ENCODE assay signal across 1 cellular context in genomic region chr6:122620902-122621301, GRCh38.
TF ChIP-seq lines count a peak whose summit lies in the region.

No MANE protein-coding gene starts in this region.

TF ChIP-seq in HEK293, 187 proteins besides CTCF, POLR2A, EP300 and RAD21 (continued from another document):
- TF ChIP-seq PRDM2 (tag by site-specific recombination; IDR thresholded peaks at IDR 0.05; ENCODE audit: borderline replicate concordance): no peak
- 0 out of 2 replicates have a peak, but pooled peaks have one; percentile 18 for TF ChIP-seq HIC1 (tag by site-specific recombination; IDR thresholded peaks at IDR 0.05)
- TF ChIP-seq ZNF621 (tag by site-specific recombination; IDR thresholded peaks at IDR 0.05): no peak
- peak; percentile 75 for TF ChIP-seq PRDM6 (tag by site-specific recombination; IDR thresholded peaks at IDR 0.05)
- TF ChIP-seq ZXDB (tag by site-specific recombination; IDR thresholded peaks at IDR 0.05): peak; percentile 20; the same call in 1 of the 2 replicates
- no peak for TF ChIP-seq TRIM28 (IDR thresholded peaks at IDR 0.05; ENCODE audit: borderline replicate concordance, low read length)
- TF ChIP-seq ZNF366 (tag by site-specific recombination; conservative IDR thresholded peaks at IDR 0.05): peak; percentile 71
- TF ChIP-seq ZFP37 (tag by site-specific recombination; IDR thresholded peaks at IDR 0.05): no peak
- 0 out of 2 replicates have a peak, but pooled peaks have one; percentile 6 for TF ChIP-seq KLF8 (tag by site-specific recombination; IDR thresholded peaks at IDR 0.05)
- TF ChIP-seq ZSCAN23 (tag by site-specific recombination; IDR thresholded peaks at IDR 0.05): no peak
- no peak for TF ChIP-seq ZSCAN4 (tag by site-specific recombination; IDR thresholded peaks at IDR 0.05)
- TF ChIP-seq MZF1 (tag by site-specific recombination; IDR thresholded peaks at IDR 0.05; ENCODE audit: borderline replicate concordance): no peak
- TF ChIP-seq ZNF266 (tag by site-specific recombination; IDR thresholded peaks at IDR 0.05; ENCODE audit: low read depth): no peak
- TF ChIP-seq ZNF571 (tag by site-specific recombination; IDR thresholded peaks at IDR 0.05): no peak
- no peak for TF ChIP-seq ZNF76 (tag by site-specific recombination; IDR thresholded peaks at IDR 0.05; ENCODE audit: borderline replicate concordance, low read depth)
- TF ChIP-seq ZFHX2 (tag by site-specific recombination; conservative IDR thresholded peaks at IDR 0.05): no peak
- TF ChIP-seq ZNF302 (tag by site-specific recombination; IDR thresholded peaks at IDR 0.05; ENCODE audit: low read depth): no peak
- TF ChIP-seq ZBTB49 (tag by site-specific recombination; IDR thresholded peaks at IDR 0.05; ENCODE audit: low read depth): no peak
- TF ChIP-seq BCL11A (tag by site-specific recombination; IDR thresholded peaks at IDR 0.05; ENCODE audit: low read depth): no peak
- no peak for TF ChIP-seq ZNF488 (tag by site-specific recombination; IDR thresholded peaks at IDR 0.05)
- no peak for TF ChIP-seq ZEB2 (tag by site-specific recombination; IDR thresholded peaks at IDR 0.05)
- TF ChIP-seq ZBTB1 (tag by site-specific recombination; IDR thresholded peaks at IDR 0.05): no peak
- no peak for TF ChIP-seq ZNF626 (tag by site-specific recombination; IDR thresholded peaks at IDR 0.05)
- TF ChIP-seq ZNF175 (tag by site-specific recombination; IDR thresholded peaks at IDR 0.05): no peak
- no peak; the same call in 1 of the 2 replicates for TF ChIP-seq FEZF1 (tag by site-specific recombination; IDR thresholded peaks at IDR 0.05)
- no peak for TF ChIP-seq MYNN (tag by site-specific recombination; IDR thresholded peaks at IDR 0.05; ENCODE audit: borderline replicate concordance)
- TF ChIP-seq ZNF19 (tag by site-specific recombination; IDR thresholded peaks at IDR 0.05; ENCODE audit: low read depth): no peak
- TF ChIP-seq OSR2 (tag by site-specific recombination; IDR thresholded peaks at IDR 0.05): peak; percentile 56; the same call in 1 of the 2 replicates
- TF ChIP-seq ZNF354C (tag by site-specific recombination; IDR thresholded peaks at IDR 0.05; ENCODE audit: borderline replicate concordance, low read depth): no peak
- 0 out of 2 replicates have a peak, but pooled peaks have one; percentile 46 for TF ChIP-seq ZNF629 (tag by site-specific recombination; IDR thresholded peaks at IDR 0.05)
- TF ChIP-seq SP7 (tag by site-specific recombination; IDR thresholded peaks at IDR 0.05): no peak
- peak; percentile 16; the same call in 1 of the 2 replicates for TF ChIP-seq ZNF394 (tag by site-specific recombination; IDR thresholded peaks at IDR 0.05; ENCODE audit: borderline replicate concordance)
- no peak for TF ChIP-seq ZNF555 (tag by site-specific recombination; conservative IDR thresholded peaks at IDR 0.05)
- TF ChIP-seq ZNF670 (tag by site-specific recombination; IDR thresholded peaks at IDR 0.05; ENCODE audit: low read depth): no peak
- 0 out of 2 replicates have a peak, but pooled peaks have one; percentile 24 for TF ChIP-seq ZNF518A (tag by site-specific recombination; conservative IDR thresholded peaks at IDR 0.05; ENCODE audit: low read depth)
